28 cellular contexts compared by ENCODE assay signal in genomic region chr6:5158191-5158590, GRCh38.
"Had no signal": no experiment of that assay in that cellular context is flagged by ENCODE, and none has a peak within 500 bp of the region (broad histone marks: within the 10 kb centered on the region; RNA-seq: fewer than 3 reads in every experiment).

No MANE protein-coding gene starts in this region.

- H3K27me3 ChIP-seq: left lung, neural progenitor cell, neutrophil, right atrium auricular region, right lobe of liver, tibial nerve, uterus had no signal

- FAIRE-seq: keratinocyte had no signal

- H3K4me3 ChIP-seq: left lung, lung, neural progenitor cell, right atrium auricular region, right lobe of liver, smooth muscle cell, tibial nerve, uterus had no signal

- H3K36me3 ChIP-seq: left lung, neural progenitor cell, neutrophil, right atrium auricular region, right lobe of liver, tibial nerve, uterus had no signal

- H3K27me3 Mint-ChIP-seq: naive B cell; progenitor cell of endocrine pancreas; stimulated activated memory B cell treated with anti-CD40 and anti-IgM and Interleukin-4, amounts not matched to agents 10 μg/mL and 1 μg/mL and 100 μg/mL, for 72 hours; stimulated activated naive CD8-positive, alpha-beta T cell treated with anti-CD3 and anti-CD28 coated beads, Interleukin-15, amount 100 ng/mL, for 72 hours; type B pancreatic cell had no signal

- H3K36me3 Mint-ChIP-seq: mesothelial cell of epicardium, naive B cell, natural killer cell, neural progenitor cell, type B pancreatic cell had no signal

- H3K27ac Mint-ChIP-seq: mesothelial cell of epicardium; natural killer cell; neural progenitor cell; progenitor cell of endocrine pancreas; stimulated activated memory B cell treated with anti-CD40 and anti-IgM and Interleukin-4, amounts not matched to agents 10 μg/mL and 1 μg/mL and 100 μg/mL, for 72 hours; stimulated activated naive CD8-positive, alpha-beta T cell treated with anti-CD3 and anti-CD28 coated beads, Interleukin-15, amount 100 ng/mL, for 72 hours had no signal

- H3K4me3 Mint-ChIP-seq: mesothelial cell of epicardium; naive B cell; natural killer cell; nephron progenitor cell; neural progenitor cell; stimulated activated memory B cell treated with anti-CD40 and anti-IgM and Interleukin-4, amounts not matched to agents 10 μg/mL and 1 μg/mL and 100 μg/mL, for 72 hours; stimulated activated naive CD8-positive, alpha-beta T cell treated with anti-CD3 and anti-CD28 coated beads, Interleukin-15, amount 100 ng/mL, for 72 hours; type B pancreatic cell had no signal

- H3K9me3 ChIP-seq: left lung, neutrophil, right atrium auricular region, right lobe of liver, tibial nerve, uterus had no signal

- H3K9me3 Mint-ChIP-seq: mesothelial cell of epicardium; naive B cell; natural killer cell; nephron progenitor cell; neural progenitor cell; stimulated activated memory B cell treated with anti-CD40 and anti-IgM and Interleukin-4, amounts not matched to agents 10 μg/mL and 1 μg/mL and 100 μg/mL, for 72 hours; stimulated activated naive CD8-positive, alpha-beta T cell treated with anti-CD3 and anti-CD28 coated beads, Interleukin-15, amount 100 ng/mL, for 72 hours; type B pancreatic cell had no signal

- ATAC-seq: left cardiac atrium; left lung; natural killer cell; right lobe of liver; stimulated activated memory B cell treated with anti-CD40 and anti-IgM and Interleukin-4, amounts not matched to agents 10 μg/mL and 1 μg/mL and 100 μg/mL, for 72 hours; stimulated activated naive CD8-positive, alpha-beta T cell treated with anti-CD3 and anti-CD28 coated beads, Interleukin-15, amount 100 ng/mL, for 72 hours had no signal

- H3K27ac ChIP-seq: left lung, neural progenitor cell, neutrophil, right atrium auricular region, right lobe of liver, tibial nerve, uterus had no signal

- H3K4me1 ChIP-seq: left lung, right lobe of liver, tibial nerve, uterus had no signal

- H3K4me1 Mint-ChIP-seq: naive B cell; natural killer cell; stimulated activated memory B cell treated with anti-CD40 and anti-IgM and Interleukin-4, amounts not matched to agents 10 μg/mL and 1 μg/mL and 100 μg/mL, for 72 hours had no signal

- DNase-seq: kidney glomerular epithelial cell; left cardiac atrium; left lung; mesendoderm; naive B cell; natural killer cell; nephron progenitor cell; occipital lobe; right lobe of liver; stimulated activated CD4-positive, alpha-beta T cell treated with anti-CD3 and anti-CD28 coated beads, Interleukin-1b, Interleukin-23, amount 100 ng/mL, for 48 hours; stimulated activated CD4-positive, alpha-beta T cell treated with anti-CD3 and anti-CD28 coated beads, Interleukin-2, amount 100 ng/mL, for 48 hours; stimulated activated CD4-positive, alpha-beta T cell treated with anti-CD3 and anti-CD28 coated beads, Interleukin-4, amount 100 ng/mL, for 4 hours; stimulated activated CD8-positive, alpha-beta memory T cell treated with anti-CD3 and anti-CD28 coated beads, Interleukin-4, amount 100 ng/mL, for 48 hours; stimulated activated naive CD4-positive, alpha-beta T cell treated with Interleukin-2 at 50 U/mL for 16 hours; stimulated activated naive CD8-positive, alpha-beta T cell treated with anti-CD3 and anti-CD28 coated beads, Interleukin-15, amount 100 ng/mL, for 72 hours; substantia nigra; uterus had no signal
